ENCODE assay signal across 1 cellular context in the genomic region with DNA sequence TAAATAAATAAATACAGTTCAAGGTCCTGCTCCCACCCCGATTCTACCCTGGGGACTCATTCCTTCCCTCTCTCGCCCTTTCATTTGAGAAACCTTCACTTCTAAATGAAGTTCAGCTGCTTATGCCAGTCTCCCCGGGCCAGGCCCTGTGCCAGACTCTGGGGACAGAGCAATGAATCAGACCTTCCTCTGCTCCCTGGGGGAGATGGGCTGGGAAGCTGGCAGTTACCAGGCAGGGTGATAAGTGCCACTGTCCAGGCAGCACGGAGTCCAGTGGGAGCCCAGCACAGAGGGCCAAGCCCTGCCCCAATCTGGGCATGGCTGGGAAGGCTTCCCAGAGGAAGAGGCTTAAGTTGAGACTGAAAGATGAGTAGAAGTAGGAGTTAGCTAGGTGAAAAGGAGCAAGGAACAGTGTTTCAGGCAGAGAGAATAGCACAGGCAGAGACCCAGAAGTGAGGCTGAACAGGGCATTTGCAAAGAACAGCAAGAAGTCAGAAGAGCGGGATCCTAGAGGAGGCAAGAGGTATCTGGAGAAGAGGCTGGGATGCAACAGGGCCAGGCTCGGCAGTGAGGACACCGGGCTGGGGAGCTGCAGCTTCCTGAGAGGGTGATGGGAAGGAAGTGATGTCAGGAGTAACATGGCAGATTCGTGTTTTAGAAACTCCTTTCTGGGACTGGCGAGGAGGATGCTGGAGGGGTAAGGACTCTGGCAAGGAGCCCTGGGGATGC.
TF ChIP-seq lines count a peak whose summit lies in the region.

No MANE protein-coding gene starts in this region.

TF ChIP-seq in HEK293, 187 proteins besides CTCF, POLR2A, EP300 and RAD21:
- TF ChIP-seq ZNF768 (tag by site-specific recombination; IDR thresholded peaks at IDR 0.05) (no peak), SETDB1 (IDR thresholded peaks at IDR 0.05; ENCODE audit: insufficient read length, low read length) (no peak), GLIS1 (tag by site-specific recombination; IDR thresholded peaks at IDR 0.05) (peak; percentile 71), ZBTB17 (tag by site-specific recombination; IDR thresholded peaks at IDR 0.05) (0 out of 2 replicates have a peak, but pooled peaks have one; percentile 18), SCRT2 (tag by site-specific recombination; IDR thresholded peaks at IDR 0.05) (0 out of 2 replicates have a peak, but pooled peaks have one; percentile 35), GLIS2 (tag by site-specific recombination; IDR thresholded peaks at IDR 0.05) (no peak), ZNF48 (tag by site-specific recombination; IDR thresholded peaks at IDR 0.05) (no peak), ZNF10 (tag by site-specific recombination; IDR thresholded peaks at IDR 0.05) (no peak), SP3 (tag by site-specific recombination; IDR thresholded peaks at IDR 0.05) (no peak)
- TF ChIP-seq, protein P1, sequence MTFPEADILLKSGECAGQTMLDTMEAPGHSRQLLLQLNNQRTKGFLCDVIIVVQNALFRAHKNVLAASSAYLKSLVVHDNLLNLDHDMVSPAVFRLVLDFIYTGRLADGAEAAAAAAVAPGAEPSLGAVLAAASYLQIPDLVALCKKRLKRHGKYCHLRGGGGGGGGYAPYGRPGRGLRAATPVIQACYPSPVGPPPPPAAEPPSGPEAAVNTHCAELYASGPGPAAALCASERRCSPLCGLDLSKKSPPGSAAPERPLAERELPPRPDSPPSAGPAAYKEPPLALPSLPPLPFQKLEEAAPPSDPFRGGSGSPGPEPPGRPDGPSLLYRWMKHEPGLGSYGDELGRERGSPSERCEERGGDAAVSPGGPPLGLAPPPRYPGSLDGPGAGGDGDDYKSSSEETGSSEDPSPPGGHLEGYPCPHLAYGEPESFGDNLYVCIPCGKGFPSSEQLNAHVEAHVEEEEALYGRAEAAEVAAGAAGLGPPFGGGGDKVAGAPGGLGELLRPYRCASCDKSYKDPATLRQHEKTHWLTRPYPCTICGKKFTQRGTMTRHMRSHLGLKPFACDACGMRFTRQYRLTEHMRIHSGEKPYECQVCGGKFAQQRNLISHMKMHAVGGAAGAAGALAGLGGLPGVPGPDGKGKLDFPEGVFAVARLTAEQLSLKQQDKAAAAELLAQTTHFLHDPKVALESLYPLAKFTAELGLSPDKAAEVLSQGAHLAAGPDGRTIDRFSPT (tag by site-specific recombination; IDR thresholded peaks at IDR 0.05) = no peak
- TF ChIP-seq, protein P2, sequence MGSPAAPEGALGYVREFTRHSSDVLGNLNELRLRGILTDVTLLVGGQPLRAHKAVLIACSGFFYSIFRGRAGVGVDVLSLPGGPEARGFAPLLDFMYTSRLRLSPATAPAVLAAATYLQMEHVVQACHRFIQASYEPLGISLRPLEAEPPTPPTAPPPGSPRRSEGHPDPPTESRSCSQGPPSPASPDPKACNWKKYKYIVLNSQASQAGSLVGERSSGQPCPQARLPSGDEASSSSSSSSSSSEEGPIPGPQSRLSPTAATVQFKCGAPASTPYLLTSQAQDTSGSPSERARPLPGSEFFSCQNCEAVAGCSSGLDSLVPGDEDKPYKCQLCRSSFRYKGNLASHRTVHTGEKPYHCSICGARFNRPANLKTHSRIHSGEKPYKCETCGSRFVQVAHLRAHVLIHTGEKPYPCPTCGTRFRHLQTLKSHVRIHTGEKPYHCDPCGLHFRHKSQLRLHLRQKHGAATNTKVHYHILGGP (tag by site-specific recombination; IDR thresholded peaks at IDR 0.05) = no peak
- TF ChIP-seq, protein P3, sequence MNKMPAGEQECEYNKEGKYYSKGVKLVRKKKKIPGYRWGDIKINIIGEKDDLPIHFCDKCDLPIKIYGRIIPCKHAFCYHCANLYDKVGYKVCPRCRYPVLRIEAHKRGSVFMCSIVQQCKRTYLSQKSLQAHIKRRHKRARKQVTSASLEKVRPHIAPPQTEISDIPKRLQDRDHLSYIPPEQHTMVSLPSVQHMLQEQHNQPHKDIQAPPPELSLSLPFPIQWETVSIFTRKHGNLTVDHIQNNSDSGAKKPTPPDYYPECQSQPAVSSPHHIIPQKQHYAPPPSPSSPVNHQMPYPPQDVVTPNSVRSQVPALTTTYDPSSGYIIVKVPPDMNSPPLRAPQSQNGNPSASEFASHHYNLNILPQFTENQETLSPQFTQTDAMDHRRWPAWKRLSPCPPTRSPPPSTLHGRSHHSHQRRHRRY (tag by site-specific recombination; IDR thresholded peaks at IDR 0.05) = no peak
- TF ChIP-seq, protein P4, sequence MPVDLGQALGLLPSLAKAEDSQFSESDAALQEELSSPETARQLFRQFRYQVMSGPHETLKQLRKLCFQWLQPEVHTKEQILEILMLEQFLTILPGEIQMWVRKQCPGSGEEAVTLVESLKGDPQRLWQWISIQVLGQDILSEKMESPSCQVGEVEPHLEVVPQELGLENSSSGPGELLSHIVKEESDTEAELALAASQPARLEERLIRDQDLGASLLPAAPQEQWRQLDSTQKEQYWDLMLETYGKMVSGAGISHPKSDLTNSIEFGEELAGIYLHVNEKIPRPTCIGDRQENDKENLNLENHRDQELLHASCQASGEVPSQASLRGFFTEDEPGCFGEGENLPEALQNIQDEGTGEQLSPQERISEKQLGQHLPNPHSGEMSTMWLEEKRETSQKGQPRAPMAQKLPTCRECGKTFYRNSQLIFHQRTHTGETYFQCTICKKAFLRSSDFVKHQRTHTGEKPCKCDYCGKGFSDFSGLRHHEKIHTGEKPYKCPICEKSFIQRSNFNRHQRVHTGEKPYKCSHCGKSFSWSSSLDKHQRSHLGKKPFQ (tag by site-specific recombination; IDR thresholded peaks at IDR 0.05) = no peak
- TF ChIP-seq, protein P5, sequence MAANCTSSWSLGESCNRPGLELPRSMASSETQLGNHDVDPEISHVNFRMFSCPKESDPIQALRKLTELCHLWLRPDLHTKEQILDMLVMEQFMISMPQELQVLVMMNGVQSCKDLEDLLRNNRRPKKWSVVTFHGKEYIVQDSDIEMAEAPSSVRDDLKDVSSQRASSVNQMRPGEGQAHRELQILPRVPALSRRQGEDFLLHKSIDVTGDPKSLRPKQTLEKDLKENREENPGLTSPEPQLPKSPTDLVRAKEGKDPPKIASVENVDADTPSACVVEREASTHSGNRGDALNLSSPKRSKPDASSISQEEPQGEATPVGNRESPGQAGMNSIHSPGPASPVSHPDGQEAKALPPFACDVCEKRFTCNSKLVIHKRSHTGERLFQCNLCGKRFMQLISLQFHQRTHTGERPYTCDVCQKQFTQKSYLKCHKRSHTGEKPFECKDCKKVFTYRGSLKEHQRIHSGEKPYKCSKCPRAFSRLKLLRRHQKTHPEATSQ (tag by site-specific recombination; IDR thresholded peaks at IDR 0.05) = no peak
